ENCODE assay signal across 20 cellular contexts in the genomic region with DNA sequence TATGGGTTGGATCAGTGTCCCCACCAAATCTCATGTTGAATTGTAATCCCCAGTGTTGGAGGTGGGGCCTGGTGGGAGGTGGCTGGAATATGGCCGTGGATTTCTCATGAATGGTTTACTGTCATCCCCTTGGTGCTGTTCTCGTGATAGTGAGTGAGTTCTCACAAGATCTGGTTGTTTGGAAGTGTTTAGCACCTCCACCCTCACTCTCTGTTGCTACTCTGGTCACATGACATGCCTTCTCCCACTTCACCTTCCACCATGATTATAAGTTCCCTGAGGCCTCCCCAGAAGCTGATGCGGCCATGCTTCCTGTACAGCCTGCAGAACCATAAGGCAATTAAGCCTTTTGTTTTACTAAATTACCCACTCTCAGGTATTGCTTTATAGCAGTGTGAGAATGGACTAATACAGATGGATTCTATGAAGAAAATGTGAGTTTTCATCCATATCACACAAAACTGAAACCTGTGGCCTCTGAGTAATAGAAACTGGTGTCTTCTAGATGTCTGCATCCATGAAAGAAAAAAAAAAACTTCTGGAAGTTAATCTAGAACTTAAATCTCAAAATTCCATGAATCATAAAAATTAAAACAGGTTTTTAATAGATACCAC. TPM values are rescaled to one million over a fixed set of nuclear protein-coding genes. Genes with fewer than 3 reads are reported as not detected.
DNase-seq lines count a peak whose midpoint lies in the region; ATAC-seq and TF ChIP-seq lines count a peak whose summit lies in the region.
"Had no signal": no experiment of that assay in that cellular context is flagged by ENCODE, and none has a peak within 500 bp of the region (broad histone marks: within the 10 kb centered on the region; RNA-seq: fewer than 3 reads in every experiment).

No MANE protein-coding gene starts in this region.

- peak; percentile 52 for ATAC-seq in stimulated activated naive CD8-positive, alpha-beta T cell treated with anti-CD3 and anti-CD28 coated beads, Interleukin-15, Interleukin-2, amounts not matched to agents 100 U/mL and 50 U/mL, for 24 hours
- no peak for ATAC-seq in stimulated activated naive CD8-positive, alpha-beta T cell treated with anti-CD3 and anti-CD28 coated beads, Interleukin-15, amount 100 ng/mL, for 72 hours
- peak; percentile 16 for ATAC-seq in stimulated activated effector memory CD8-positive, alpha-beta T cell treated with anti-CD3 and anti-CD28 coated beads, Interleukin-12 subunit alpha, Interleukin-12 subunit beta, amount 100 ng/mL, for 72 hours
- ATAC-seq in GM21515 (IDR thresholded peaks at IDR 0.05; ENCODE audit: unreplicated experiment) (no peak), GM18909 (IDR thresholded peaks at IDR 0.05; ENCODE audit: poor library complexity, unreplicated experiment) (no peak)
- ATAC-seq: HepG2, SK-N-SH treated with all-trans-retinoic acid at 6 μM for 48 hours had no signal

- H3K27me3 Mint-ChIP-seq in stimulated activated naive CD8-positive, alpha-beta T cell treated with anti-CD3 and anti-CD28 coated beads, Interleukin-15, amount 100 ng/mL, for 72 hours: no peaks in the 10 kb centered on the region
- no peaks in the 10 kb centered on the region for H3K27me3 Mint-ChIP-seq in activated T-helper 2 cell treated with anti-CD3 and anti-CD28 coated beads, Interferon-gamma antibody, Interleukin-2, Interleukin-4, amounts not matched to agents 10 μg/mL and 5 μg/mL and 100 μg/mL, durations not matched to agents 14 hours and 24 hours and 36 hours (ENCODE audit: low read depth)
- H3K27me3 Mint-ChIP-seq: B cell had no signal

- H3K27ac ChIP-seq in HL-60 (replicated peaks): peak overlapping the region; percentile 87
- H3K27ac ChIP-seq: KMS-11 had no signal

- no peak overlapping the region for H3K4me3 Mint-ChIP-seq in stimulated activated naive CD8-positive, alpha-beta T cell treated with anti-CD3 and anti-CD28 coated beads, Interleukin-15, amount 100 ng/mL, for 72 hours
- H3K4me3 Mint-ChIP-seq in activated T-helper 2 cell treated with anti-CD3 and anti-CD28 coated beads, Interferon-gamma antibody, Interleukin-2, Interleukin-4, amounts not matched to agents 10 μg/mL and 5 μg/mL and 100 μg/mL, durations not matched to agents 14 hours and 24 hours and 36 hours (ENCODE audit: low read depth): no peak overlapping the region
- no peak overlapping the region for H3K4me3 Mint-ChIP-seq in stimulated activated effector memory CD8-positive, alpha-beta T cell treated with anti-CD3 and anti-CD28 coated beads, Interleukin-12 subunit alpha, Interleukin-12 subunit beta, amount 100 ng/mL, for 72 hours
- H3K4me3 Mint-ChIP-seq: HFFc6 had no signal

- no peaks in the 10 kb centered on the region for H3K27me3 ChIP-seq in HL-60 (ENCODE audit: insufficient read depth, poor library complexity, severe bottlenecking)

- H3K27ac Mint-ChIP-seq in stimulated activated naive CD8-positive, alpha-beta T cell treated with anti-CD3 and anti-CD28 coated beads, Interleukin-15, amount 100 ng/mL, for 72 hours: no peak overlapping the region
- H3K27ac Mint-ChIP-seq in activated T-helper 2 cell treated with anti-CD3 and anti-CD28 coated beads, Interferon-gamma antibody, Interleukin-2, Interleukin-4, amounts not matched to agents 10 μg/mL and 5 μg/mL and 100 μg/mL, durations not matched to agents 14 hours and 24 hours and 36 hours: peak overlapping the region; percentile 57
- H3K27ac Mint-ChIP-seq in stimulated activated effector memory CD8-positive, alpha-beta T cell treated with anti-CD3 and anti-CD28 coated beads, Interleukin-12 subunit alpha, Interleukin-12 subunit beta, amount 100 ng/mL, for 72 hours: no peak overlapping the region
- H3K27ac Mint-ChIP-seq: B cell, HFFc6 had no signal

- peaks cover 34% of the 10 kb centered on the region for H3K36me3 Mint-ChIP-seq in activated T-helper 2 cell treated with anti-CD3 and anti-CD28 coated beads, Interferon-gamma antibody, Interleukin-2, Interleukin-4, amounts not matched to agents 10 μg/mL and 5 μg/mL and 100 μg/mL, durations not matched to agents 14 hours and 24 hours and 36 hours (ENCODE audit: low read depth)
- no peaks in the 10 kb centered on the region for H3K36me3 Mint-ChIP-seq in stimulated activated effector memory CD8-positive, alpha-beta T cell treated with anti-CD3 and anti-CD28 coated beads, Interleukin-12 subunit alpha, Interleukin-12 subunit beta, amount 100 ng/mL, for 72 hours

- intact Hi-C loops in activated T-helper 2 cell treated with anti-CD3 and anti-CD28 coated beads, Interferon-gamma antibody, Interleukin-2, Interleukin-4, amounts not matched to agents 10 μg/mL and 5 μg/mL and 100 μg/mL, durations not matched to agents 14 hours and 24 hours and 36 hours (cut with micrococcal nuclease): loop anchor here (1.0 kb wide), 2 partner anchors 13 to 39 kb away; a partner anchor contains a TSS

- no peaks in the 10 kb centered on the region for H3K9me3 Mint-ChIP-seq in stimulated activated naive CD8-positive, alpha-beta T cell treated with anti-CD3 and anti-CD28 coated beads, Interleukin-15, amount 100 ng/mL, for 72 hours
- H3K9me3 Mint-ChIP-seq in activated T-helper 2 cell treated with anti-CD3 and anti-CD28 coated beads, Interferon-gamma antibody, Interleukin-2, Interleukin-4, amounts not matched to agents 10 μg/mL and 5 μg/mL and 100 μg/mL, durations not matched to agents 14 hours and 24 hours and 36 hours: no peaks in the 10 kb centered on the region
- no peaks in the 10 kb centered on the region for H3K9me3 Mint-ChIP-seq in stimulated activated effector memory CD8-positive, alpha-beta T cell treated with anti-CD3 and anti-CD28 coated beads, Interleukin-12 subunit alpha, Interleukin-12 subunit beta, amount 100 ng/mL, for 72 hours
- H3K9me3 Mint-ChIP-seq: HFFc6 had no signal

- no peak overlapping the region for H3K4me3 ChIP-seq in HL-60 (replicated peaks; ENCODE audit: insufficient read depth, low read length)

- DNase-seq in stimulated activated naive CD8-positive, alpha-beta T cell treated with anti-CD3 and anti-CD28 coated beads, Interleukin-15, Interleukin-2, amounts not matched to agents 100 U/mL and 50 U/mL, for 24 hours: no peak
- no peak for DNase-seq in stimulated activated naive CD8-positive, alpha-beta T cell treated with anti-CD3 and anti-CD28 coated beads, Interleukin-15, amount 100 ng/mL, for 72 hours
- no peak for DNase-seq in HL-60 (ENCODE audit: low read depth in 1 of 2, low spot score in 1 of 2)
- no peak for DNase-seq in activated T-helper 2 cell treated with anti-CD3 and anti-CD28 coated beads, Interferon-gamma antibody, Interleukin-2, Interleukin-4, amounts not matched to agents 10 μg/mL and 5 μg/mL and 100 μg/mL, durations not matched to agents 14 hours and 24 hours and 36 hours (ENCODE audit: low spot score)
- DNase-seq in stimulated activated effector memory CD8-positive, alpha-beta T cell treated with anti-CD3 and anti-CD28 coated beads, Interleukin-12 subunit alpha, Interleukin-12 subunit beta, amount 100 ng/mL, for 72 hours (ENCODE audit: low spot score in 2 of 2): no peak
- no peak for DNase-seq in effector CD4-positive, alpha-beta T cell
- DNase-seq: COR-L47, HFFc6, MM.1S, NCI-H1105, NCI-H1694 treated with DMSO at 0.1 percent for 48 hours, NCI-H226, NCI-H526 treated with DMSO at 0.1 percent for 48 hours, SHP77 had no signal

- TF ChIP-seq CTCF in HL-60 (IDR thresholded peaks at IDR 0.05; ENCODE audit: insufficient read depth, low read length): no peak

- peaks cover 20% of the 10 kb centered on the region for H3K4me1 Mint-ChIP-seq in stimulated activated naive CD8-positive, alpha-beta T cell treated with anti-CD3 and anti-CD28 coated beads, Interleukin-15, amount 100 ng/mL, for 72 hours
- peaks cover 47% of the 10 kb centered on the region for H3K4me1 Mint-ChIP-seq in activated T-helper 2 cell treated with anti-CD3 and anti-CD28 coated beads, Interferon-gamma antibody, Interleukin-2, Interleukin-4, amounts not matched to agents 10 μg/mL and 5 μg/mL and 100 μg/mL, durations not matched to agents 14 hours and 24 hours and 36 hours (ENCODE audit: low read depth)
- peaks cover 49% of the 10 kb centered on the region for H3K4me1 Mint-ChIP-seq in stimulated activated effector memory CD8-positive, alpha-beta T cell treated with anti-CD3 and anti-CD28 coated beads, Interleukin-12 subunit alpha, Interleukin-12 subunit beta, amount 100 ng/mL, for 72 hours

RNA-seq across cellular contexts. Expression of a gene that starts 39.3 kb away (rescaled TPM):
- total RNA-seq in activated T-helper 2 cell treated with anti-CD3 and anti-CD28 coated beads, Interferon-gamma antibody, Interleukin-2, Interleukin-4, amounts not matched to agents 10 μg/mL and 5 μg/mL and 100 μg/mL, durations not matched to agents 14 hours and 24 hours and 36 hours: 32.8 and 33.8 TPM in 2 replicates
- total RNA-seq: HepG2 had no signal

Comparison
In these comparisons a context has a peak if more than half of its experiments do, and no peak if none do; other contexts are left out.
1. ATAC-seq: peak in stimulated activated naive CD8-positive, alpha-beta T cell treated with anti-CD3 and anti-CD28 coated beads, Interleukin-15, Interleukin-2, amounts not matched to agents 100 U/mL and 50 U/mL, for 24 hours (single experiment) and stimulated activated effector memory CD8-positive, alpha-beta T cell treated with anti-CD3 and anti-CD28 coated beads, Interleukin-12 subunit alpha, Interleukin-12 subunit beta, amount 100 ng/mL, for 72 hours (single experiment); none in stimulated activated naive CD8-positive, alpha-beta T cell treated with anti-CD3 and anti-CD28 coated beads, Interleukin-15, amount 100 ng/mL, for 72 hours (single experiment), GM21515 (single experiment) and GM18909 (single experiment).